In genomic region chr16:77194295-77195231, GRCh38 we compare ENCODE assay signal across 1 cellular context.
A peak's percentile ranks its signal among the peaks of the same experiment; 100 is the strongest.
TF ChIP-seq lines count a peak whose summit lies in the region.

No MANE protein-coding gene starts in this region.

TF ChIP-seq in K562, 482 proteins besides CTCF, POLR2A, EP300 and RAD21:
- TF ChIP-seq ZNF398 (CRISPR knock-in tag; IDR thresholded peaks at IDR 0.05): no peak
- peak; percentile 45; the same call in 1 of the 2 replicates for TF ChIP-seq RBFOX2 (IDR thresholded peaks at IDR 0.05; ENCODE audit: low read depth, low read length)
- TF ChIP-seq POLR2G (IDR thresholded peaks at IDR 0.05; ENCODE audit: low read depth, low read length): peak; percentile 35
TF ChIP-seq in K562: peak in this region for 2.
